8 cellular contexts compared by ENCODE assay signal in genomic region chr17:8188408-8188839, GRCh38. TPM values are rescaled to one million over a fixed set of nuclear protein-coding genes. Genes with fewer than 3 reads are reported as not detected.
DNase-seq lines count a peak whose midpoint lies in the region; ATAC-seq and TF ChIP-seq lines count a peak whose summit lies in the region.

No MANE protein-coding gene starts in this region.

- no peak for DNase-seq in Caco-2
- DNase-seq in NB4 (ENCODE audit: low read depth), result no peak
- no peak for DNase-seq in endodermal cell
- peak in 2 of 5 donors; percentile 51 to 53 for DNase-seq in ovary
- no peak for DNase-seq in ureter (ENCODE audit: low spot score)
- DNase-seq in NCI-H2196 (lab: John Stamatoyannopoulos, UW; ENCODE audit: unreplicated experiment), result no peak
- DNase-seq in NOMO-1 treated with DMSO at 0.1 percent for 48 hours (lab: John Stamatoyannopoulos, UW; ENCODE audit: unreplicated experiment), result no peak

- TF ChIP-seq POLR2A in NB4 (IDR thresholded peaks at IDR 0.05; ENCODE audit: extremely low read depth, insufficient read length) (no peak), ovary (IDR thresholded peaks at IDR 0.05) (no peak)

- TF ChIP-seq CTCF in Caco-2 (IDR thresholded peaks at IDR 0.05; ENCODE audit: insufficient read depth in 1 of 2, low read depth in 1 of 2, low read length in 1 of 2, severe bottlenecking in 1 of 2, unreplicated experiment in 1 of 2), result no peak
- no peak for TF ChIP-seq CTCF in NB4 (IDR thresholded peaks at IDR 0.05; ENCODE audit: low read depth, low read length)
- TF ChIP-seq CTCF in endodermal cell (conservative IDR thresholded peaks at IDR 0.05), result no peak
- no peak for TF ChIP-seq CTCF in ovary (IDR thresholded peaks at IDR 0.05)

- H3K27ac Mint-ChIP-seq in Caco-2 (ENCODE audit: unreplicated experiment), result no peak overlapping the region
- no peak overlapping the region for H3K27ac Mint-ChIP-seq in endodermal cell

- peak overlapping the region; percentile 66 for H3K4me3 ChIP-seq in Caco-2 (ENCODE audit: low read depth, low read length)
- H3K4me3 ChIP-seq in NB4 (ENCODE audit: low read depth, low read length), result peak overlapping the region; percentile 54
- H3K4me3 ChIP-seq in endodermal cell (ENCODE audit: low read length), result peak overlapping the region; percentile 94
- peak overlapping the region; percentile 97 for H3K4me3 ChIP-seq in ovary

- H3K36me3 Mint-ChIP-seq in Caco-2 (ENCODE audit: insufficient read depth, unreplicated experiment) (no peaks in the 10 kb centered on the region), endodermal cell (ENCODE audit: low read depth) (no peaks in the 10 kb centered on the region)

- ATAC-seq in GM18517 (IDR thresholded peaks at IDR 0.05; ENCODE audit: unreplicated experiment), result no peak

- H3K9ac ChIP-seq in endodermal cell (ENCODE audit: extremely low read depth, low read length, poor library complexity, severe bottlenecking), result no peak overlapping the region

- H3K9me3 Mint-ChIP-seq in Caco-2 (ENCODE audit: unreplicated experiment), result no peaks in the 10 kb centered on the region
- H3K9me3 Mint-ChIP-seq in endodermal cell, result no peaks in the 10 kb centered on the region

- no peaks in the 10 kb centered on the region for H3K36me3 ChIP-seq in Caco-2 (ENCODE audit: control insufficient read depth, insufficient read depth, low read length)
- no peaks in the 10 kb centered on the region for H3K36me3 ChIP-seq in endodermal cell (ENCODE audit: control insufficient read depth, insufficient read depth, low read length)
- H3K36me3 ChIP-seq in ovary, result no peaks in the 10 kb centered on the region

- WGBS in endodermal cell (ENCODE audit: insufficient coverage in 1 of 2, insufficient read length in 1 of 2), 2 experiments, result 43 to 67% methylated on average over 4 to 7 of the region's 9 CpGs
- WGBS in ovary, 3 donors, result 36 to 42% (median 41%) methylated on average over 9 of the region's 9 CpGs

- no peaks in the 10 kb centered on the region for H3K27me3 ChIP-seq in Caco-2 (replicated peaks; ENCODE audit: control insufficient read depth, insufficient read depth, low read length)
- no peaks in the 10 kb centered on the region for H3K27me3 ChIP-seq in endodermal cell (ENCODE audit: control insufficient read depth, insufficient read depth, low read length, poor library complexity, severe bottlenecking)
- no peaks in the 10 kb centered on the region for H3K27me3 ChIP-seq in ovary

- TF ChIP-seq EP300 in ovary (IDR thresholded peaks at IDR 0.05), result no peak

- H3K4me1 ChIP-seq in Caco-2 (peaks cover 13% of the 10 kb centered on the region), endodermal cell (ENCODE audit: control insufficient read depth, insufficient read depth, low read length) (peaks cover 14% of the 10 kb centered on the region), ovary (ENCODE audit: insufficient read depth) (peaks cover 16% of the 10 kb centered on the region)

- CTCF ChIA-PET in Caco-2 (lab: Charles Lee), result no interaction called here

- intact Hi-C loops in Caco-2 (cut with micrococcal nuclease; ENCODE audit: unreplicated experiment), result no loop called here
- intact Hi-C loops in ovary (cut with DNase I), result loop anchor here (2.0 to 10.0 kb wide), 5 partner anchors 34 to 1174 kb away; partner anchors contain the start of genes HES7 (in 1 of the 4) and RNASEK (in 1 of the 4)

- H3K27me3 Mint-ChIP-seq in Caco-2 (ENCODE audit: insufficient read depth, unreplicated experiment) (no peaks in the 10 kb centered on the region), endodermal cell (ENCODE audit: insufficient read depth) (peaks cover 11% of the 10 kb centered on the region)

- H3K27ac ChIP-seq in endodermal cell (ENCODE audit: low read depth, low read length) (no peak overlapping the region), ovary (peak overlapping the region; percentile 36 to 84)

- POLR2A ChIA-PET in Caco-2 (lab: Charles Lee), result interaction anchor here (1.2 kb wide), 3 partner anchors 15 to 34 kb away, joined by 3 to 6 read pairs (median 4); partner anchors contain the start of gene AURKB

- no TSS peak for BruUV-seq in Caco-2 (replicated peaks; lab: Mats Ljungman, UMichigan)

- H3K4me1 Mint-ChIP-seq in Caco-2 (ENCODE audit: low read depth, unreplicated experiment), result peaks cover 6% of the 10 kb centered on the region
- H3K4me1 Mint-ChIP-seq in endodermal cell, result peaks cover 12% of the 10 kb centered on the region

- no peaks in the 10 kb centered on the region for H3K9me3 ChIP-seq in Caco-2
- H3K9me3 ChIP-seq in endodermal cell (ENCODE audit: control insufficient read depth, low read length), result no peaks in the 10 kb centered on the region
- no peaks in the 10 kb centered on the region for H3K9me3 ChIP-seq in ovary

- H3K4me3 Mint-ChIP-seq in Caco-2 (ENCODE audit: unreplicated experiment) (no peak overlapping the region), endodermal cell (no peak overlapping the region)

RNA-seq across cellular contexts. Expression of gene BORCS6, which starts 1.6 kb away (rescaled TPM):
- total RNA-seq in Caco-2 (2022) (4.2 and 4.7 TPM in 2 replicates), endodermal cell (1 to 10 TPM; 4.1 to 5.5 TPM), ovary (1 to 10 TPM; 5.5 to 7.2 (median 6.7) TPM), ureter (7.1 TPM)
- polyA plus RNA-seq in endodermal cell (2013, experiment 1 of 2), result 3.5 TPM
- 3.2 TPM for polyA plus RNA-seq in endodermal cell (2013, experiment 2 of 2)
- 1 to 10 TPM; 1.3 to 7.2 TPM for polyA plus RNA-seq in ovary

RNA-seq across cellular contexts. Expression of gene TMEM107, which starts 12.2 kb away (rescaled TPM):
- 5.4 TPM in 2 replicates for total RNA-seq in Caco-2 (2022)
- 10 to 100 TPM; 26.2 to 27.7 TPM for total RNA-seq in endodermal cell
- 79.3 TPM for polyA plus RNA-seq in endodermal cell (2013, experiment 1 of 2)
- 69.1 TPM for polyA plus RNA-seq in endodermal cell (2013, experiment 2 of 2)
- 10 to 100 TPM in 5 of 7 donors, 1 to 10 TPM in 2; 7.5 to 57.6 (median 16.1) TPM for total RNA-seq in ovary
- 10 to 100 TPM in 1 of 2 donors, 1 to 10 TPM in 1; 8.2 to 10.3 TPM for polyA plus RNA-seq in ovary
- 17.1 TPM for total RNA-seq in ureter

RNA-seq across cellular contexts. Expression of gene AURKB, which starts 22.0 kb away (rescaled TPM):
- total RNA-seq in Caco-2 (2022) (82.8 and 89.4 TPM in 2 replicates), endodermal cell (100 to 1,000 TPM in 1 of 2 donors, 10 to 100 TPM in 1; 90.5 to 122 TPM), ovary (1 to 10 TPM in 2 of 7 donors, under 1 TPM in 2, not detected in 3; 0.80 to 1.7 (median 1.1) TPM), ureter (1.9 TPM)
- polyA plus RNA-seq in endodermal cell (2013, experiment 1 of 2), result 174 TPM
- 175 TPM for polyA plus RNA-seq in endodermal cell (2013, experiment 2 of 2)
- polyA plus RNA-seq in ovary, result 1 to 10 TPM in 1 of 2 donors, under 1 TPM in 1; 0.68 to 1.5 TPM

RNA-seq across cellular contexts. Expression of gene VAMP2, which starts 25.7 kb away (rescaled TPM):
- total RNA-seq in Caco-2 (2022), result 10.5 and 12.2 TPM in 2 replicates
- 10 to 100 TPM; 32.1 to 32.2 TPM for total RNA-seq in endodermal cell
- polyA plus RNA-seq in endodermal cell (2013, experiment 1 of 2), result 57.3 TPM
- 46.3 TPM for polyA plus RNA-seq in endodermal cell (2013, experiment 2 of 2)
- 100 to 1,000 TPM in 4 of 7 donors, 10 to 100 TPM in 3; 35.5 to 147 (median 118) TPM for total RNA-seq in ovary
- polyA plus RNA-seq in ovary, result 100 to 1,000 TPM in 1 of 2 donors, 10 to 100 TPM in 1; 99.2 to 233 TPM
- total RNA-seq in ureter, result 87.9 TPM

RNA-seq across cellular contexts. Expression of gene PER1, which starts 36.2 kb away (rescaled TPM):
- total RNA-seq in Caco-2 (2022) (10.6 and 10.8 TPM in 2 replicates), endodermal cell (10 to 100 TPM; 38.3 to 53.7 TPM), ovary (100 to 1,000 TPM in 6 of 7 donors, 10 to 100 TPM in 1; 74.9 to 394 (median 165) TPM), ureter (152 TPM)
- polyA plus RNA-seq in endodermal cell (2013, experiment 1 of 2), result 24.2 TPM
- 19.0 TPM for polyA plus RNA-seq in endodermal cell (2013, experiment 2 of 2)
- 100 to 1,000 TPM in 1 of 2 donors, 10 to 100 TPM in 1; 12.8 to 164 TPM for polyA plus RNA-seq in ovary

Comparison
In these comparisons a context has a peak if more than half of its experiments do, and no peak if none do; other contexts are left out.
1. RNA of gene AURKB, which starts 22.0 kb away (total RNA-seq): 90.5 to 122 TPM in endodermal cell and 82.8 to 89.4 TPM in Caco-2; 1.9 TPM in ureter (single experiment) and 0.80 to 1.7 TPM in ovary; every median in the first group is over 10 times any median in the second.
2. Peak in every context shown above with its lines, with median percentiles within 50 percentile points of each other: H3K4me3 ChIP-seq.